In genomic region chr13:100396771-100397170, GRCh38 we compare ENCODE assay signal across 25 cellular contexts.
"Had no signal": no experiment of that assay in that cellular context is flagged by ENCODE, and none has a peak within 500 bp of the region (broad histone marks: within the 10 kb centered on the region; RNA-seq: fewer than 3 reads in every experiment).

No MANE protein-coding gene starts in this region.

- H3K9me3 Mint-ChIP-seq: memory B cell had no signal

- H3K4me3 ChIP-seq: adrenal gland, sigmoid colon, smooth muscle cell, upper lobe of left lung had no signal

- H3K4me3 Mint-ChIP-seq: activated naive CD8-positive, alpha-beta T cell; activated T-cell treated with anti-CD3 and anti-CD28 coated beads, Interleukin-2, amount 50 U/mL, for 4 hours; memory B cell; naive B cell; stimulated activated naive B cell treated with anti-CD40 and anti-IgM and Interleukin-4, amounts not matched to agents 10 μg/mL and 1 μg/mL and 100 μg/mL, for 72 hours had no signal

- H3K36me3 ChIP-seq: adrenal gland, sigmoid colon, upper lobe of left lung, WERI-Rb-1 had no signal

- H3K9me3 ChIP-seq: adrenal gland, sigmoid colon, upper lobe of left lung had no signal

- H3K27ac ChIP-seq: adrenal gland, sigmoid colon, upper lobe of left lung, WERI-Rb-1 had no signal

- H3K27me3 Mint-ChIP-seq: activated naive CD8-positive, alpha-beta T cell; memory B cell; naive B cell; progenitor cell of endocrine pancreas; stimulated activated naive B cell treated with anti-CD40 and anti-IgM and Interleukin-4, amounts not matched to agents 10 μg/mL and 1 μg/mL and 100 μg/mL, for 72 hours had no signal

- ATAC-seq: activated T-cell treated with anti-CD3 and anti-CD28 coated beads, Interleukin-2, amount 50 U/mL, for 4 hours; esophagus mucosa; left colon; stimulated activated naive B cell treated with anti-CD40 and anti-IgM and Interleukin-4, amounts not matched to agents 10 μg/mL and 1 μg/mL and 100 μg/mL, for 72 hours had no signal

- H3K27ac Mint-ChIP-seq: activated naive CD8-positive, alpha-beta T cell; activated T-helper 2 cell treated with anti-CD3 and anti-CD28 coated beads, Interferon-gamma antibody, Interleukin-2, Interleukin-4, amounts not matched to agents 10 μg/mL and 5 μg/mL and 100 μg/mL, durations not matched to agents 14 hours and 24 hours and 36 hours; memory B cell; naive B cell; progenitor cell of endocrine pancreas; stimulated activated naive B cell treated with anti-CD40 and anti-IgM and Interleukin-4, amounts not matched to agents 10 μg/mL and 1 μg/mL and 100 μg/mL, for 72 hours had no signal

- H3K27me3 ChIP-seq: adrenal gland, sigmoid colon, upper lobe of left lung had no signal

- H3K4me1 Mint-ChIP-seq: naive B cell had no signal

- DNase-seq: activated CD8-positive, alpha-beta memory T cell treated with anti-CD3 and anti-CD28 coated beads for 24 hours; activated CD8-positive, alpha-beta memory T cell treated with anti-CD3 and anti-CD28 coated beads, Interleukin-2, amount 50 U/mL, for 48 hours; activated naive CD4-positive, alpha-beta T cell; activated T-cell treated with anti-CD3 and anti-CD28 coated beads, Interleukin-2, amount 50 U/mL, for 4 hours; adrenal gland; central memory CD4-positive, alpha-beta T cell; effector memory CD4-positive, alpha-beta T cell; glutamatergic neuron; hippocampal formation; left colon; naive B cell; retina; sigmoid colon; stimulated activated CD4-positive, alpha-beta T cell treated with anti-CD3 and anti-CD28 coated beads, Interleukin-2, amount 100 ng/mL, for 48 hours; stimulated activated CD8-positive, alpha-beta memory T cell treated with anti-CD3 and anti-CD28 coated beads, Interleukin-4, amount 100 ng/mL, for 48 hours; stimulated activated naive B cell treated with anti-CD40 and anti-IgM and Interleukin-4, amounts not matched to agents 10 μg/mL and 1 μg/mL and 100 μg/mL, for 72 hours; T-helper 1 cell; upper lobe of left lung; WERI-Rb-1 had no signal
